Comparison of ENCODE assay signal across 10 cellular contexts in genomic region chr2:72367530-72368225, GRCh38.
DNase-seq lines count a peak whose midpoint lies in the region; ATAC-seq and TF ChIP-seq lines count a peak whose summit lies in the region.
"Had no signal": no experiment of that assay in that cellular context is flagged by ENCODE, and none has a peak within 500 bp of the region (broad histone marks: within the 10 kb centered on the region; RNA-seq: fewer than 3 reads in every experiment).

No MANE protein-coding gene starts in this region.

- peaks cover 2% of the 10 kb centered on the region for H3K9me3 Mint-ChIP-seq in Calu3 (ENCODE audit: low read depth, unreplicated experiment)

- in situ Hi-C loops in Panc1 (cut with HindIII; ENCODE audit: low pct_unique_long_range_greater_than_20kb, low sequenced_read_pairs), result no loop called here

- no peaks in the 10 kb centered on the region for H3K27me3 ChIP-seq in Panc1 (ENCODE audit: control insufficient read depth, insufficient read depth, low read length)

- H3K36me3 Mint-ChIP-seq in Calu3 (ENCODE audit: insufficient read depth, unreplicated experiment), result no peaks in the 10 kb centered on the region

- H3K4me3 ChIP-seq in Panc1 (ENCODE audit: low read depth in 2 of 2, low read length in 2 of 2), result no peak overlapping the region

- no peaks in the 10 kb centered on the region for H3K4me1 Mint-ChIP-seq in Calu3 (ENCODE audit: low read depth, unreplicated experiment)
- H3K4me1 Mint-ChIP-seq: IgD-negative memory B cell had no signal

- no TSS peak for BruUV-seq in Calu3 (replicated peaks; lab: Mats Ljungman, UMichigan)
- BruUV-seq in Panc1 (replicated peaks; lab: Mats Ljungman, UMichigan), result no TSS peak

- no peaks in the 10 kb centered on the region; the same call in 1 of the 2 replicates for H3K36me3 ChIP-seq in Panc1 (ENCODE audit: control insufficient read depth, insufficient read depth, low read length)

- H3K27ac ChIP-seq in Panc1 (ENCODE audit: low read length), result no peak overlapping the region

- no peaks in the 10 kb centered on the region for H3K4me1 ChIP-seq in Panc1 (ENCODE audit: control insufficient read depth, insufficient read depth, low read length)

- POLR2A ChIA-PET in Panc1 (lab: Charles Lee), result no interaction called here

- no peak overlapping the region for H3K4me3 Mint-ChIP-seq in Calu3 (ENCODE audit: low read depth, unreplicated experiment)
- H3K4me3 Mint-ChIP-seq: activated T-cell treated with anti-CD3 and anti-CD28 coated beads, Interleukin-2, amount 50 U/mL, for 24 hours; IgD-negative memory B cell had no signal

- TF ChIP-seq CTCF in Calu3 (IDR thresholded peaks at IDR 0.05; ENCODE audit: unreplicated experiment), result peak; percentile 26
- peak; percentile 27; the same call in 1 of the 2 replicates for TF ChIP-seq CTCF in Panc1 (IDR thresholded peaks at IDR 0.05)
- TF ChIP-seq CTCF in omental fat pad (IDR thresholded peaks at IDR 0.05), result no peak

- DNase-seq in Calu3 (peak; percentile 77), Panc1 (ENCODE audit: low read depth, low spot score) (no peak), fibroblast of gingiva (ENCODE audit: low read depth) (peak; percentile 98), omental fat pad (ENCODE audit: low spot score) (no peak), ecto neural progenitor cell (ENCODE audit: low spot score) (no peak), RPMI8226 (no peak), DMS79 treated with DMSO at 0.1 percent for 48 hours (lab: John Stamatoyannopoulos, UW) (no peak)
- no peak for DNase-seq in stimulated activated naive CD4-positive, alpha-beta T cell treated with Interleukin-2 at 50 U/mL for 16 hours (lab: John Stamatoyannopoulos, UW)
- DNase-seq: activated T-cell treated with anti-CD3 and anti-CD28 coated beads, Interleukin-2, amount 50 U/mL, for 24 hours had no signal

- H3K9me3 ChIP-seq in Panc1 (ENCODE audit: control insufficient read depth, insufficient read depth, low read depth, low read length), result no peaks in the 10 kb centered on the region

- intact Hi-C loops in Calu3 (cut with micrococcal nuclease; ENCODE audit: unreplicated experiment) (loop anchor here (1.0 to 10.0 kb wide), 3 partner anchors 95 to 377 kb away; no protein-coding TSS in a partner anchor), Panc1 (cut with micrococcal nuclease; ENCODE audit: unreplicated experiment) (no loop called here)

- ATAC-seq in Panc1 (peak; percentile 70), omental fat pad (ENCODE audit: low FRiP score) (peak; percentile 48)

- CTCF ChIA-PET in Calu3 (lab: Charles Lee), result interaction anchor here (1.2 to 1.3 kb wide), 3 partner anchors 38 to 444 kb away, joined by 3 to 7 read pairs (median 4); no protein-coding TSS in a partner anchor
- CTCF ChIA-PET in Panc1 (lab: Charles Lee), result no interaction called here

- H3K27ac Mint-ChIP-seq in Calu3 (ENCODE audit: unreplicated experiment), result no peak overlapping the region
- H3K27ac Mint-ChIP-seq: activated T-cell treated with anti-CD3 and anti-CD28 coated beads, Interleukin-2, amount 50 U/mL, for 24 hours; IgD-negative memory B cell had no signal

- H3K27me3 Mint-ChIP-seq in Calu3 (ENCODE audit: unreplicated experiment), result no peaks in the 10 kb centered on the region
- H3K27me3 Mint-ChIP-seq: activated T-cell treated with anti-CD3 and anti-CD28 coated beads, Interleukin-2, amount 50 U/mL, for 24 hours; IgD-negative memory B cell had no signal

Comparison
In these comparisons a context has a peak if more than half of its experiments do, and no peak if none do; other contexts are left out.
1. DNase-seq: peak in Calu3 (single experiment) and fibroblast of gingiva (single experiment); none in Panc1 (single experiment), omental fat pad (single experiment), stimulated activated naive CD4-positive, alpha-beta T cell treated with Interleukin-2 at 50 U/mL for 16 hours (single experiment), ecto neural progenitor cell (single experiment), RPMI8226 (single experiment) and DMS79 treated with DMSO at 0.1 percent for 48 hours (single experiment).
2. CTCF ChIP-seq: peak in Calu3 (single experiment) and Panc1 (single experiment); none in omental fat pad (0 of 3).